8 cellular contexts compared by ENCODE assay signal in genomic region chr4:15655223-15656037, GRCh38. TPM values are rescaled to one million over a fixed set of nuclear protein-coding genes. Genes with fewer than 3 reads are reported as not detected.
DNase-seq lines count a peak whose midpoint lies in the region; ATAC-seq and TF ChIP-seq lines count a peak whose summit lies in the region.

Gene FBXL5, minus strand, starts transcription at chr4:15655357. Its CDS starts 70 bp downstream, at chr4:15655287.

- H3K4me3 ChIP-seq in CD8-positive, alpha-beta T cell (ENCODE audit: low read depth, low read length), result peak within 1 kb of the TSS; percentile 85
- peak within 1 kb of the TSS; percentile 79 for H3K4me3 ChIP-seq in endocrine pancreas (ENCODE audit: control insufficient read depth, insufficient read depth, low read length)
- H3K4me3 ChIP-seq in mesodermal cell (ENCODE audit: extremely low read depth, insufficient read depth, low read length, poor library complexity, severe bottlenecking), result peak within 1 kb of the TSS; percentile 70

- no peaks in the 10 kb centered on the region for H3K27me3 ChIP-seq in CD8-positive, alpha-beta T cell (ENCODE audit: insufficient read depth, low read length)
- H3K27me3 ChIP-seq in endocrine pancreas (ENCODE audit: control insufficient read depth, insufficient read depth, low read length), result no peaks in the 10 kb centered on the region

- H3K4me3 Mint-ChIP-seq in CD8-positive, alpha-beta T cell, result peak within 1 kb of the TSS; percentile 98

- H3K27ac Mint-ChIP-seq in CD8-positive, alpha-beta T cell, result peak within 1 kb of the TSS; percentile 97

- DNase-seq in CD8-positive, alpha-beta T cell, result peak; percentile 66 to 88 (median 79)
- DNase-seq in NK-92 (lab: John Stamatoyannopoulos, UW; ENCODE audit: unreplicated experiment), result peak; percentile 4
- peak; percentile 52 to 72 (median 54) for DNase-seq in activated CD8-positive, alpha-beta memory T cell treated with anti-CD3 and anti-CD28 coated beads for 48 hours (ENCODE audit: low read depth in 2 of 3, low spot score in 2 of 3)
- DNase-seq in stimulated activated CD8-positive, alpha-beta memory T cell treated with anti-CD3 and anti-CD28 coated beads, Interleukin-15, amount 100 ng/mL, for 4 hours (ENCODE audit: low read depth in 2 of 2), result peak; percentile 52 to 74

- no peaks in the 10 kb centered on the region for H3K27me3 Mint-ChIP-seq in CD8-positive, alpha-beta T cell (ENCODE audit: low read depth)

- 30 to 37% methylated on average over 54 to 69 of the region's 85 CpGs for WGBS in mesodermal cell (ENCODE audit: insufficient coverage in 2 of 2), 2 experiments

- H3K9me3 Mint-ChIP-seq in CD8-positive, alpha-beta T cell, result no peaks in the 10 kb centered on the region

- TF ChIP-seq CTCF in CD8-positive, alpha-beta T cell (IDR thresholded peaks at IDR 0.05), result no peak

- no peaks in the 10 kb centered on the region for H3K9me3 ChIP-seq in CD8-positive, alpha-beta T cell (ENCODE audit: low read length)
- H3K9me3 ChIP-seq in endocrine pancreas (ENCODE audit: control insufficient read depth, low read length) (no peaks in the 10 kb centered on the region), mesodermal cell (ENCODE audit: control insufficient read depth, low read length) (no peaks in the 10 kb centered on the region)

- H3K36me3 Mint-ChIP-seq in CD8-positive, alpha-beta T cell, result peaks cover 6% of the 10 kb centered on the region

- H3K27ac ChIP-seq in CD8-positive, alpha-beta T cell (ENCODE audit: low read depth, low read length), result peak within 1 kb of the TSS; percentile 92
- H3K27ac ChIP-seq in mesodermal cell (ENCODE audit: low read depth, low read length, severe bottlenecking), result peak within 1 kb of the TSS; percentile 95

- intact Hi-C loops in CD8-positive, alpha-beta T cell (cut with DNase I, micrococcal nuclease), result loop anchor here (1.0 to 10.0 kb wide), 10 partner anchors 26 to 1959 kb away; partner anchors contain the start of genes CPEB2 (in 2 of the 2), FAM200B (in 2 of the 2), TAPT1 (in 2 of the 2) and LAP3 (in 1 of the 2)

- POLR2A ChIA-PET in CD8-positive, alpha-beta T cell (lab: Charles Lee), result interaction anchor here (0.6 to 2.8 kb wide), 13 partner anchors 8 to 655 kb away, joined by 3 to 23 read pairs (median 4); partner anchors contain the start of gene FAM200B

- no peaks in the 10 kb centered on the region for H3K36me3 ChIP-seq in CD8-positive, alpha-beta T cell (ENCODE audit: insufficient read depth, low read length)
- H3K36me3 ChIP-seq in endocrine pancreas (ENCODE audit: control insufficient read depth, insufficient read depth, low read length) (no peaks in the 10 kb centered on the region), mesodermal cell (ENCODE audit: control insufficient read depth, insufficient read depth, low read length) (peaks cover 31% of the 10 kb centered on the region)

- peaks cover 51% of the 10 kb centered on the region for H3K4me1 ChIP-seq in CD8-positive, alpha-beta T cell (ENCODE audit: insufficient read depth, low read length)
- H3K4me1 ChIP-seq in endocrine pancreas (ENCODE audit: control insufficient read depth, insufficient read depth, low read length), result peaks cover 24% of the 10 kb centered on the region
- H3K4me1 ChIP-seq in mesodermal cell (ENCODE audit: control insufficient read depth, insufficient read depth, low read length, poor library complexity, severe bottlenecking), result peaks cover 20% of the 10 kb centered on the region

- CTCF ChIA-PET in CD8-positive, alpha-beta T cell (lab: Charles Lee), result interaction anchor here (1.0 to 2.2 kb wide), 4 partner anchors 8 to 198 kb away, joined by 3 to 6 read pairs (median 4); partner anchors contain the start of gene FAM200B

- ATAC-seq in CD8-positive, alpha-beta T cell, result peak; percentile 79
- peak; percentile 65 for ATAC-seq in GM19438 (IDR thresholded peaks at IDR 0.05; ENCODE audit: low read depth, unreplicated experiment)
- ATAC-seq in HG03571 (IDR thresholded peaks at IDR 0.05; ENCODE audit: unreplicated experiment), result peak; percentile 66

- peaks cover 46% of the 10 kb centered on the region for H3K4me1 Mint-ChIP-seq in CD8-positive, alpha-beta T cell (ENCODE audit: low read depth)

- H3K9ac ChIP-seq in endocrine pancreas (ENCODE audit: control insufficient read depth, insufficient read depth, low read length), result peak within 1 kb of the TSS; percentile 90

RNA-seq across cellular contexts. Expression of gene FBXL5, which starts in this region (rescaled TPM):
- 10 to 100 TPM; 60.4 to 61.7 TPM for total RNA-seq in CD8-positive, alpha-beta T cell
- 81.9 TPM for polyA plus RNA-seq in mesodermal cell (2013, experiment 1 of 2)
- polyA plus RNA-seq in mesodermal cell (2013, experiment 2 of 2), result 78.0 TPM

Comparison
In these comparisons a context has a peak if more than half of its experiments do, and no peak if none do; other contexts are left out.
1. Peak in every context shown above with its lines: DNase-seq, ATAC-seq, H3K4me3 ChIP-seq and H3K27ac ChIP-seq.
2. DNase-seq: peak in every context shown above with its lines; median percentile 79 in CD8-positive, alpha-beta T cell; 63 in stimulated activated CD8-positive, alpha-beta memory T cell treated with anti-CD3 and anti-CD28 coated beads, Interleukin-15, amount 100 ng/mL, for 4 hours; 54 in activated CD8-positive, alpha-beta memory T cell treated with anti-CD3 and anti-CD28 coated beads for 48 hours; 4 in NK-92.